ENCODE assay signal across 8 cellular contexts in genomic region chr4:145609494-145610427, GRCh38. TPM values are rescaled to one million over a fixed set of nuclear protein-coding genes. Genes with fewer than 3 reads are reported as not detected.
DNase-seq lines count a peak whose midpoint lies in the region; ATAC-seq and TF ChIP-seq lines count a peak whose summit lies in the region.

No MANE protein-coding gene starts in this region.

- H3K79me1 ChIP-seq in trophoblast cell (ENCODE audit: low read length) = no peaks in the 10 kb centered on the region

- H3K4me3 ChIP-seq in BJ (ENCODE audit: low read depth, low read length) = no peak overlapping the region
- no peak overlapping the region for H3K4me3 ChIP-seq in HL-60 (replicated peaks; ENCODE audit: insufficient read depth, low read length)
- no peak overlapping the region for H3K4me3 ChIP-seq in Panc1 (ENCODE audit: low read depth in 2 of 2, low read length in 2 of 2)
- no peak overlapping the region for H3K4me3 ChIP-seq in trophoblast cell (ENCODE audit: low read depth, low read length)

- H3K9me3 ChIP-seq in Panc1 (ENCODE audit: control insufficient read depth, insufficient read depth, low read depth, low read length) (no peaks in the 10 kb centered on the region), trophoblast cell (ENCODE audit: insufficient read depth, low read depth, low read length) (no peaks in the 10 kb centered on the region)

- no CpG with 5 or more reads among the region's 4 CpGs for WGBS in trophoblast cell (ENCODE audit: extremely low coverage, insufficient coverage, insufficient read length)

- H3K9ac ChIP-seq in trophoblast cell (ENCODE audit: low read length) = no peak overlapping the region

- no peak overlapping the region for H4K8ac ChIP-seq in trophoblast cell (ENCODE audit: low read depth, low read length)

- no peak overlapping the region for H4K91ac ChIP-seq in trophoblast cell (ENCODE audit: low read depth, low read length)

- no peak for DNase-seq in BJ (ENCODE audit: low read depth)
- peak; percentile 48 to 64 for DNase-seq in HL-60 (ENCODE audit: low read depth in 1 of 2, low spot score in 1 of 2)
- no peak for DNase-seq in Panc1 (ENCODE audit: low read depth, low spot score)
- peak; percentile 42 for DNase-seq in activated T-helper 9 cell treated with anti-CD3 and anti-CD28 coated beads, Interleukin-2, amount 50 U/mL, for 16 hours (ENCODE audit: low read depth)
- DNase-seq in foreskin keratinocyte = peak in 1 of 2 donors; percentile 58
- peak; percentile 67 to 90 for DNase-seq in trophoblast cell
- DNase-seq in HuH-7.5 (ENCODE audit: low spot score) = no peak

- peak; percentile 74 for TF ChIP-seq CTCF in BJ (IDR thresholded peaks at IDR 0.05; ENCODE audit: insufficient read depth, low read depth, low read length)
- peak; percentile 69 for TF ChIP-seq CTCF in HL-60 (IDR thresholded peaks at IDR 0.05; ENCODE audit: insufficient read depth, low read length)
- TF ChIP-seq CTCF in Panc1 (IDR thresholded peaks at IDR 0.05) = peak; percentile 65; the same call in 1 of the 2 replicates
- TF ChIP-seq CTCF in foreskin keratinocyte (conservative IDR thresholded peaks at IDR 0.05) = peak; percentile 91

- H4K12ac ChIP-seq in trophoblast cell (ENCODE audit: low read depth, low read length) = no peak overlapping the region

- H3K79me2 ChIP-seq in trophoblast cell (ENCODE audit: control insufficient read depth, insufficient read depth, low read length, poor library complexity) = no peaks in the 10 kb centered on the region

- H3K4me1 ChIP-seq in Panc1 (ENCODE audit: control insufficient read depth, insufficient read depth, low read length) (no peaks in the 10 kb centered on the region), foreskin keratinocyte (no peaks in the 10 kb centered on the region), trophoblast cell (ENCODE audit: control insufficient read depth in 1 of 2, insufficient read depth in 2 of 2, low read length in 2 of 2) (peaks cover 0 to 2% of the 10 kb centered on the region in 2 experiments)

- H3K27me3 ChIP-seq in BJ (ENCODE audit: control insufficient read depth, insufficient read depth, low read length) (no peaks in the 10 kb centered on the region), HL-60 (ENCODE audit: insufficient read depth, poor library complexity, severe bottlenecking) (no peaks in the 10 kb centered on the region), Panc1 (ENCODE audit: control insufficient read depth, insufficient read depth, low read length) (no peaks in the 10 kb centered on the region), foreskin keratinocyte (no peaks in the 10 kb centered on the region), trophoblast cell (ENCODE audit: insufficient read depth, low read length) (no peaks in the 10 kb centered on the region)

- H2AK5ac ChIP-seq in trophoblast cell (ENCODE audit: low read length) = no peak overlapping the region

- H3K27ac ChIP-seq in HL-60 (replicated peaks) (no peak overlapping the region), Panc1 (ENCODE audit: low read length) (no peak overlapping the region), foreskin keratinocyte (no peak overlapping the region), trophoblast cell (ENCODE audit: low read depth, low read length) (no peak overlapping the region)

- no peak overlapping the region for H2BK5ac ChIP-seq in trophoblast cell (ENCODE audit: low read depth, low read length, poor library complexity)

- H3K36me3 ChIP-seq in BJ (ENCODE audit: control insufficient read depth, insufficient read depth, low read length) (no peaks in the 10 kb centered on the region), Panc1 (ENCODE audit: control insufficient read depth, insufficient read depth, low read length) (no peaks in the 10 kb centered on the region), trophoblast cell (ENCODE audit: control insufficient read depth in 1 of 2, insufficient read depth in 2 of 2, low read length in 2 of 2) (no peaks in the 10 kb centered on the region)

- no peak overlapping the region for H3K18ac ChIP-seq in trophoblast cell (ENCODE audit: low read length)

- no TSS peak for BruUV-seq in Panc1 (replicated peaks; lab: Mats Ljungman, UMichigan)

- in situ Hi-C loops in Panc1 (cut with HindIII; ENCODE audit: low pct_unique_long_range_greater_than_20kb, low sequenced_read_pairs) = no loop called here

- H2AFZ ChIP-seq in trophoblast cell (ENCODE audit: insufficient read depth, low read length, poor library complexity) = no peak overlapping the region

- H3K14ac ChIP-seq in trophoblast cell (ENCODE audit: low read length) = no peak overlapping the region

- H3K4me2 ChIP-seq in trophoblast cell (ENCODE audit: low read length) = no peak overlapping the region

- intact Hi-C loops in Panc1 (cut with micrococcal nuclease; ENCODE audit: unreplicated experiment) = loop anchor here (1.0 to 10.0 kb wide), 2 partner anchors 125 to 375 kb away; partner anchors contain the start of gene SMAD1

- no peak overlapping the region for H2BK12ac ChIP-seq in trophoblast cell (ENCODE audit: low read length)

- H2BK120ac ChIP-seq in trophoblast cell (ENCODE audit: insufficient read depth, low read length, poor library complexity) = no peak overlapping the region

- ATAC-seq in GM18861 (IDR thresholded peaks at IDR 0.05; ENCODE audit: unreplicated experiment) = peak; percentile 45
- peak; percentile 62; the same call in 1 of the 2 replicates for ATAC-seq in Panc1
- ATAC-seq in foreskin keratinocyte = peak; percentile 67

- H3K23ac ChIP-seq in trophoblast cell (ENCODE audit: low read length) = no peak overlapping the region

- CTCF ChIA-PET in BJ (lab: Yijun Ruan, JAX) (interaction anchor here (0.6 to 2.1 kb wide), 10 partner anchors 9 to 448 kb away, joined by 3 to 35 read pairs (median 5); partner anchors contain the start of gene MMAA), Panc1 (lab: Charles Lee) (interaction anchor here (0.6 to 1.4 kb wide), 2 partner anchors 125 to 393 kb away, joined by 3 to 4 read pairs; no protein-coding TSS in a partner anchor)

- POLR2A ChIA-PET in BJ (lab: Charles Lee) (no interaction called here), Panc1 (lab: Charles Lee) (no interaction called here)

- H3K4ac ChIP-seq in trophoblast cell (ENCODE audit: low read depth, low read length) = no peak overlapping the region

RNA-seq across cellular contexts. Expression of gene MMAA, which starts 9.4 kb away (rescaled TPM):
- polyA plus RNA-seq in BJ (2011; rRNA removed) (3.4 and 7.9 TPM in 2 replicates), foreskin keratinocyte (3.9 and 4.5 TPM in 2 replicates)
- 2.3 and 2.8 TPM in 2 replicates for polyA minus RNA-seq in BJ (2011; rRNA and poly(A)+ RNA removed)
- total RNA-seq in Panc1 (2021; ENCODE audit: unreplicated experiment) (2.2 TPM), foreskin keratinocyte (3.9 and 4.8 TPM in 2 replicates)
- 3.2 TPM for polyA plus RNA-seq in Panc1 (2012; ENCODE audit: insufficient read length)
- 3.3 and 3.8 TPM in 2 replicates for polyA plus RNA-seq in trophoblast cell (2013)

Comparison
In these comparisons a context has a peak if more than half of its experiments do, and no peak if none do; other contexts are left out.
1. DNase-seq: peak in HL-60 (2 of 2), activated T-helper 9 cell treated with anti-CD3 and anti-CD28 coated beads, Interleukin-2, amount 50 U/mL, for 16 hours (single experiment) and trophoblast cell (2 of 2); none in BJ (single experiment), Panc1 (single experiment) and HuH-7.5 (single experiment).
2. Peak in every context shown above with its lines, with median percentiles within 50 percentile points of each other: CTCF ChIP-seq and ATAC-seq.